Comparison of ENCODE assay signal across 14 cellular contexts in the genomic region with DNA sequence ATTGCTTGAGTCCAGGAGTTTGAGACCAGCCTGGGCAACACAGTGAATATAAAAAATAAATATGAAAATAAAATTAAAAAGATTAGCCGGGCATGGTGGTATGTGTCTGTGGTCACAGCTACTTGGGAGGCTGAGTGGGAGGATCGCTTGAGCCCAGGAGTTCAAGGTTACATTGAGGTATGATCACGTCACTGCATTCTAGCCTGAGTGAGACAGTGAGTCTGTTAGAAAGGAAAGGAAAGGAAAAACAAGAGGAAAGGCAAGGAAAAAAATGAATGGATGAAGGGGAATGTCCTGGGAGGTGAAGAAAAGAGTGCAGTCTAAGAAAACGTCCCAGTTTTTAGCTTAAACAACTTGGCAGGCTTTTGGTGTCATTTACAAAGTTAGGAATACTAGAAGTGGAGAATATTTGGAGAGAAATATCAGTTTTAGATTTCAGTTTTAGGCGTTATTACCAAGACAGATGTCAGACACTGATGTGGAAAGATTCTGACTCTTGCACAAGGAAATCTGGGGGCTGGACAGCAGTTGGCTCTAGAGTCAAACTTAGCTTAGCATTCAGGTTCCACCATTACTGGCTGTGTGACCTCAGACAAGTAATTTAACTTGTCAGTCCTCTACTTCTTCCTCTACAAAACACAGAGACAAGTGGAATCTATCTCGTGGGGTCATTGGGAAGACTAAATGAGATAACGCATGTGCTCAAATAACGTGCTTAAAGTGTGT.
DNase-seq lines count a peak whose midpoint lies in the region; FAIRE-seq and TF ChIP-seq lines count a peak whose summit lies in the region.
"Had no signal": no experiment of that assay in that cellular context is flagged by ENCODE, and none has a peak within 500 bp of the region (broad histone marks: within the 10 kb centered on the region; RNA-seq: fewer than 3 reads in every experiment).

No MANE protein-coding gene starts in this region.

- H4K20me1 ChIP-seq in Karpas-422 (ENCODE audit: insufficient read depth, low read depth, low read length) = no peaks in the 10 kb centered on the region
- H4K20me1 ChIP-seq in neural progenitor cell (ENCODE audit: low read depth) = no peaks in the 10 kb centered on the region

- TF ChIP-seq CTCF in chondrocyte (IDR thresholded peaks at IDR 0.05) = no peak
- no peak for TF ChIP-seq CTCF in neural progenitor cell (IDR thresholded peaks at IDR 0.05)
- no peak for TF ChIP-seq CTCF in endodermal cell (conservative IDR thresholded peaks at IDR 0.05)

- H3K4me2 ChIP-seq in Karpas-422 (ENCODE audit: low read depth, low read length, poor library complexity, severe bottlenecking) = peak overlapping the region; percentile 79
- no peak overlapping the region for H3K4me2 ChIP-seq in neural progenitor cell

- peaks cover 94% of the 10 kb centered on the region for H3K4me1 ChIP-seq in Karpas-422 (ENCODE audit: low read length)
- peaks cover 30% of the 10 kb centered on the region for H3K4me1 ChIP-seq in neural progenitor cell
- H3K4me1 ChIP-seq in endodermal cell (ENCODE audit: control insufficient read depth, insufficient read depth, low read length) = no peaks in the 10 kb centered on the region

- H3K9me2 ChIP-seq in Karpas-422 (replicated peaks; ENCODE audit: insufficient read depth, low read length) = no peaks in the 10 kb centered on the region

- peak; percentile 77 for DNase-seq in EL
- DNase-seq in Karpas-422 = peak; percentile 52
- no peak for DNase-seq in chondrocyte (ENCODE audit: low spot score)
- no peak for DNase-seq in neural progenitor cell (ENCODE audit: low spot score)
- no peak for DNase-seq in occipital lobe (lab: John Stamatoyannopoulos, UW)
- no peak for DNase-seq in endodermal cell
- no peak for DNase-seq in H54 (ENCODE audit: insufficient read length, low spot score)
- DNase-seq: COR-L47; effector memory CD8-positive, alpha-beta T cell; naive thymus-derived CD8-positive, alpha-beta T cell; NCI-H187 treated with DMSO at 0.1 percent for 48 hours; NCI-H774 had no signal

- H3K36me3 Mint-ChIP-seq in chondrocyte (ENCODE audit: low read depth) = peaks cover 1% of the 10 kb centered on the region
- H3K36me3 Mint-ChIP-seq in neural progenitor cell = peaks cover 11% of the 10 kb centered on the region
- H3K36me3 Mint-ChIP-seq in endodermal cell (ENCODE audit: low read depth) = no peaks in the 10 kb centered on the region

- no peak for FAIRE-seq in H54 (lab: Jason Lieb, UNC)

- H3K27me3 Mint-ChIP-seq in chondrocyte (ENCODE audit: low read depth) (no peaks in the 10 kb centered on the region), neural progenitor cell (ENCODE audit: insufficient read depth, low read depth) (no peaks in the 10 kb centered on the region), endodermal cell (ENCODE audit: insufficient read depth) (no peaks in the 10 kb centered on the region)
- H3K27me3 Mint-ChIP-seq: effector memory CD8-positive, alpha-beta T cell; naive thymus-derived CD8-positive, alpha-beta T cell had no signal

- no peak overlapping the region for H2AFZ ChIP-seq in Karpas-422 (ENCODE audit: low read length)
- H2AFZ ChIP-seq in neural progenitor cell (replicated peaks) = no peak overlapping the region

- peak overlapping the region; percentile 96 for H3K27ac ChIP-seq in Karpas-422 (ENCODE audit: low read length)
- H3K27ac ChIP-seq in neural progenitor cell = no peak overlapping the region
- H3K27ac ChIP-seq in endodermal cell (ENCODE audit: low read depth, low read length) = no peak overlapping the region
- H3K27ac ChIP-seq: HL-60 had no signal

- 84 to 86% methylated on average over 8 of the region's 8 CpGs for WGBS in endodermal cell (ENCODE audit: insufficient coverage in 1 of 2, insufficient read length in 1 of 2), 2 experiments

- H3K27ac Mint-ChIP-seq in chondrocyte (ENCODE audit: unreplicated experiment) (peak overlapping the region; percentile 89), neural progenitor cell (peak overlapping the region; percentile 5), endodermal cell (no peak overlapping the region)

- H3K4me1 Mint-ChIP-seq in chondrocyte (ENCODE audit: low read depth) (peaks cover 96% of the 10 kb centered on the region), neural progenitor cell (peaks cover 79% of the 10 kb centered on the region), endodermal cell (peaks cover 23% of the 10 kb centered on the region)

- H3K4me3 Mint-ChIP-seq in chondrocyte (ENCODE audit: unreplicated experiment) (no peak overlapping the region), neural progenitor cell (no peak overlapping the region), endodermal cell (no peak overlapping the region)
- H3K4me3 Mint-ChIP-seq: effector memory CD8-positive, alpha-beta T cell had no signal

- no peak for TF ChIP-seq POLR2A in H54 (IDR thresholded peaks at IDR 0.05; ENCODE audit: low read depth, low read length)

- H3F3A ChIP-seq in neural progenitor cell (ENCODE audit: low read depth) = no peaks in the 10 kb centered on the region

- H3K36me3 ChIP-seq in Karpas-422 (ENCODE audit: insufficient read depth, low read length) (no peaks in the 10 kb centered on the region), neural progenitor cell (no peaks in the 10 kb centered on the region), endodermal cell (ENCODE audit: control insufficient read depth, insufficient read depth, low read length) (no peaks in the 10 kb centered on the region)
- H3K36me3 ChIP-seq: HAP-1 had no signal

- H3K9me3 Mint-ChIP-seq in chondrocyte (ENCODE audit: low read depth) = no peaks in the 10 kb centered on the region
- H3K9me3 Mint-ChIP-seq in neural progenitor cell = peaks cover 11% of the 10 kb centered on the region
- peaks cover 7% of the 10 kb centered on the region for H3K9me3 Mint-ChIP-seq in endodermal cell

- H3K79me2 ChIP-seq in Karpas-422 (ENCODE audit: low read length) = no peaks in the 10 kb centered on the region
- no peaks in the 10 kb centered on the region for H3K79me2 ChIP-seq in neural progenitor cell (ENCODE audit: low read depth)

- H3K4me3 ChIP-seq in Karpas-422 (ENCODE audit: low read length) = peak overlapping the region; percentile 59
- H3K4me3 ChIP-seq in neural progenitor cell = no peak overlapping the region
- H3K4me3 ChIP-seq in endodermal cell (ENCODE audit: low read length) = no peak overlapping the region
- H3K4me3 ChIP-seq: HAP-1 had no signal

- H3K27me3 ChIP-seq in Karpas-422 (ENCODE audit: low read length) = no peaks in the 10 kb centered on the region
- H3K27me3 ChIP-seq in neural progenitor cell = no peaks in the 10 kb centered on the region
- H3K27me3 ChIP-seq in endodermal cell (ENCODE audit: control insufficient read depth, insufficient read depth, low read length, poor library complexity, severe bottlenecking) = no peaks in the 10 kb centered on the region

- H3K9me3 ChIP-seq in Karpas-422 (ENCODE audit: low read length) = no peaks in the 10 kb centered on the region
- H3K9me3 ChIP-seq in neural progenitor cell (ENCODE audit: low read depth) = no peaks in the 10 kb centered on the region
- peaks cover 13% of the 10 kb centered on the region for H3K9me3 ChIP-seq in endodermal cell (ENCODE audit: control insufficient read depth, low read length)
- H3K9me3 ChIP-seq: HAP-1 had no signal

- H3K9ac ChIP-seq in Karpas-422 (ENCODE audit: low read length) (peak overlapping the region; percentile 61), neural progenitor cell (no peak overlapping the region), endodermal cell (ENCODE audit: extremely low read depth, low read length, poor library complexity, severe bottlenecking) (no peak overlapping the region)

Comparison
In these comparisons a context has a peak if more than half of its experiments do, and no peak if none do; other contexts are left out.
1. DNase-seq: peak in EL (single experiment) and Karpas-422 (single experiment); none in chondrocyte (single experiment), neural progenitor cell (single experiment), occipital lobe (single experiment), endodermal cell (single experiment) and H54 (single experiment).